Comparison of ENCODE assay signal across 19 cellular contexts in genomic region chr9:95641591-95641990, GRCh38.
DNase-seq lines count a peak whose midpoint lies in the region; ATAC-seq, FAIRE-seq and TF ChIP-seq lines count a peak whose summit lies in the region.
"Had no signal": no experiment of that assay in that cellular context is flagged by ENCODE, and none has a peak within 500 bp of the region (broad histone marks: within the 10 kb centered on the region; RNA-seq: fewer than 3 reads in every experiment).

No MANE protein-coding gene starts in this region.

- DNase-seq in HepG2 (ENCODE audit: low spot score) = no peak
- no peak for DNase-seq in right lobe of liver
- peak; percentile 76 for DNase-seq in NCI-H2171 treated with DMSO at 0.1 percent for 48 hours (lab: John Stamatoyannopoulos, UW)
- peak; percentile 17 for DNase-seq in choroid plexus epithelial cell (ENCODE audit: low read depth)
- DNase-seq in tibial nerve (ENCODE audit: low spot score in 2 of 2) = no peak
- DNase-seq: activated CD4-positive, alpha-beta T cell treated with anti-CD3 and anti-CD28 coated beads for 4 hours; activated effector memory CD4-positive, alpha-beta T cell treated with anti-CD3 and anti-CD28 coated beads, Interleukin-2, amount 50 U/mL, for 16 hours; cerebellar nuclear complex; NCI-H226; occipital lobe; PC-9; stimulated activated CD4-positive, alpha-beta T cell treated with anti-CD3 and anti-CD28 coated beads, Interleukin-2, amount 100 ng/mL, for 24 hours had no signal

- H3K27me3 ChIP-seq in HepG2 (ENCODE audit: control insufficient read depth in 1 of 2, insufficient read depth in 2 of 2, low read length in 2 of 2) (peaks cover 0 to 4% of the 10 kb centered on the region in 2 experiments; a peak in 1 of 5 replicates), right lobe of liver (no peaks in the 10 kb centered on the region), tibial nerve (no peaks in the 10 kb centered on the region)

- no peak for FAIRE-seq in HepG2 (lab: Jason Lieb, UNC)
- FAIRE-seq: G401.6, GM12892 had no signal

- WGBS in HepG2 (ENCODE audit: low lambda C conversion rate) = 31% methylated on average over 6 of the region's 6 CpGs
- WGBS in right lobe of liver (ENCODE audit: insufficient coverage, low coverage, low lambda C conversion rate, missing lambda C conversion rate) = 62% methylated on average over 4 of the region's 6 CpGs
- 83 to 87% methylated on average over 6 of the region's 6 CpGs for WGBS in tibial nerve, 2 donors

- no peaks in the 10 kb centered on the region for H4K20me1 ChIP-seq in HepG2 (ENCODE audit: insufficient read depth, low read length)

- no TSS peak for BruUV-seq in HepG2 (replicated peaks; lab: Mats Ljungman, UMichigan)

- in situ Hi-C loops in HepG2 (cut with HindIII; ENCODE audit: extremely low pct_ligation_motif_present, low pct_unique_long_range_greater_than_20kb) = no loop called here

- H3K27ac ChIP-seq in HepG2 (ENCODE audit: extremely low read length, insufficient read depth, low read length) (no peak overlapping the region), right lobe of liver (no peak overlapping the region), tibial nerve (no peak overlapping the region)
- H3K27ac ChIP-seq: PC-9 had no signal

- POLR2A ChIA-PET in HepG2 (lab: Yijun Ruan, JAX) = no interaction called here

- H3K9ac ChIP-seq in HepG2 (ENCODE audit: insufficient read depth, low read depth, low read length) = no peak overlapping the region

- CTCF ChIA-PET in HepG2 (lab: Yijun Ruan, JAX; ENCODE audit: low intra/inter-chr PET ratio, low total read pairs) = no interaction called here

- no peak for TF ChIP-seq RAD21 in HepG2 (CRISPR knock-in tag; IDR thresholded peaks at IDR 0.05)

- H3K79me2 ChIP-seq in HepG2 (ENCODE audit: insufficient read depth, low read length) = no peaks in the 10 kb centered on the region

- no peaks in the 10 kb centered on the region for H3K36me3 ChIP-seq in HepG2 (replicated peaks in 1 of 2; ENCODE audit: control insufficient read depth in 1 of 2, insufficient read depth in 2 of 2, low read length in 2 of 2)
- H3K36me3 ChIP-seq in right lobe of liver = no peaks in the 10 kb centered on the region
- no peaks in the 10 kb centered on the region for H3K36me3 ChIP-seq in tibial nerve

- H3K4me3 ChIP-seq in HepG2 (replicated peaks in 1 of 3; ENCODE audit: insufficient read depth in 1 of 3, low read depth in 2 of 3, low read length in 3 of 3) (no peak overlapping the region), right lobe of liver (no peak overlapping the region), choroid plexus epithelial cell (ENCODE audit: low read depth, low read length) (no peak overlapping the region), tibial nerve (no peak overlapping the region)
- H3K4me3 ChIP-seq: PC-9 had no signal

- no peak for ATAC-seq in HepG2
- ATAC-seq in right lobe of liver = no peak
- no peak for ATAC-seq in GM21447 (IDR thresholded peaks at IDR 0.05; ENCODE audit: unreplicated experiment)
- ATAC-seq in HG02678 (IDR thresholded peaks at IDR 0.05; ENCODE audit: unreplicated experiment) = no peak
- ATAC-seq in GM18870 (IDR thresholded peaks at IDR 0.05; ENCODE audit: unreplicated experiment) = no peak
- ATAC-seq: left lobe of liver, sciatic nerve had no signal

- H3K4me1 ChIP-seq in HepG2 (ENCODE audit: insufficient read depth, low read length) (no peaks in the 10 kb centered on the region), right lobe of liver (no peaks in the 10 kb centered on the region), tibial nerve (peaks cover 0 to 2% (median 0%) of the 10 kb centered on the region in 4 donors)

- intact Hi-C loops in HepG2 (cut with micrococcal nuclease; ENCODE audit: unreplicated experiment) (no loop called here), right lobe of liver (cut with DNase I) (no loop called here)

- H2AFZ ChIP-seq in HepG2 (ENCODE audit: low read length) = no peak overlapping the region
- H2AFZ ChIP-seq: PC-9 had no signal

- H3K9me3 ChIP-seq in HepG2 (ENCODE audit: low read length) (no peaks in the 10 kb centered on the region), right lobe of liver (no peaks in the 10 kb centered on the region), tibial nerve (peaks cover 0 to 16% (median 0%) of the 10 kb centered on the region in 4 donors)

- TF ChIP-seq POLR2A in HepG2 (IDR thresholded peaks at IDR 0.05; ENCODE audit: insufficient read depth in 1 of 2, low read depth in 2 of 2, low read length in 2 of 2) = no peak
- TF ChIP-seq POLR2A in right lobe of liver (IDR thresholded peaks at IDR 0.05) = no peak
- no peak for TF ChIP-seq POLR2A in tibial nerve (IDR thresholded peaks at IDR 0.05)

- no peak for TF ChIP-seq CTCF in HepG2 (CRISPR knock-in tag; IDR thresholded peaks at IDR 0.05)
- no peak for TF ChIP-seq CTCF in right lobe of liver (IDR thresholded peaks at IDR 0.05)
- no peak for TF ChIP-seq CTCF in choroid plexus epithelial cell (conservative IDR thresholded peaks at IDR 0.05; ENCODE audit: low read depth, low read length)
- TF ChIP-seq CTCF in tibial nerve (IDR thresholded peaks at IDR 0.05) = no peak

- H3K4me2 ChIP-seq in HepG2 (ENCODE audit: low read depth, low read length) = no peak overlapping the region
- H3K4me2 ChIP-seq: PC-9 had no signal

- no peak for TF ChIP-seq EP300 in HepG2 (IDR thresholded peaks at IDR 0.05; ENCODE audit: low read depth in 2 of 2, low read length in 2 of 2)
- TF ChIP-seq EP300 in HepG2 (CRISPR knock-in tag; IDR thresholded peaks at IDR 0.05; ENCODE audit: borderline replicate concordance) = no peak
- no peak for TF ChIP-seq EP300 in tibial nerve (IDR thresholded peaks at IDR 0.05)

TF ChIP-seq in HepG2, 621 proteins besides CTCF, POLR2A, EP300 and RAD21:
- no peak for TF ChIP-seq FLYWCH1 (CRISPR knock-in tag; IDR thresholded peaks at IDR 0.05)
- TF ChIP-seq ZNF629 (CRISPR knock-in tag; conservative IDR thresholded peaks at IDR 0.05) = 0 out of 2 replicates have a peak, but pooled peaks have one; percentile 37

Comparison
In these comparisons a context has a peak if more than half of its experiments do, and no peak if none do; other contexts are left out.
1. DNase-seq: peak in NCI-H2171 treated with DMSO at 0.1 percent for 48 hours (single experiment) and choroid plexus epithelial cell (single experiment); none in HepG2 (single experiment), right lobe of liver (0 of 3) and tibial nerve (0 of 2).